ENCODE assay signal across 28 cellular contexts in the genomic region with DNA sequence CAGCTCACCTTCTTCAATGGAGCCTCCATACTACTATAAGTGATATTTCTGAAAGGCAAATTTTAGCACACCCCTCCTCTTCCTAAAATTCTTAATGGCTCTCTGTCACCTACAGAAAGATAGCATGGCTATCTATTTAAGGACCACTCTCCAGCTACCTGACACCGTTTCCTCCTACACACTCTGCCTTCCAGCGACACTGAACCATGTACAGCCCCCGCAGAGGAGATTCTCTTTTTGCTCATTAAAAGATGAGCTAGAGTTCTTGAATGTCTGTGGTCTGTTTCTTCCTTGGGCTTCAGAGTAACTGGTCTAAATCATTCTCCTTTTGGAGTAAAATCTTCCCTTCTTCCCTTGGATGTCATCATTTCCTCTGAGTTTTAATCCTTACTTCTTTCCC.
"Had no signal": no experiment of that assay in that cellular context is flagged by ENCODE, and none has a peak within 500 bp of the region (broad histone marks: within the 10 kb centered on the region; RNA-seq: fewer than 3 reads in every experiment).

No MANE protein-coding gene starts in this region.

- H3K27me3 ChIP-seq: pancreas, sigmoid colon, spleen, tibial artery, upper lobe of right lung, uterus had no signal

- H3K9me3 ChIP-seq: left ventricle myocardium inferior, mucosa of descending colon, pancreas, prostate gland, sigmoid colon, spleen, suprapubic skin, thoracic aorta, tibial artery, upper lobe of right lung, uterus had no signal

- H3K36me3 ChIP-seq: left ventricle myocardium inferior, pancreas, prostate gland, sigmoid colon, spleen, suprapubic skin, thoracic aorta, tibial artery, upper lobe of right lung, uterus had no signal

- H3K27ac ChIP-seq: left ventricle myocardium inferior, pancreas, prostate gland, sigmoid colon, spleen, suprapubic skin, thoracic aorta, tibial artery, upper lobe of right lung, uterus had no signal

- ATAC-seq: left colon; mucosa of descending colon; naive thymus-derived CD4-positive, alpha-beta T cell; natural killer cell treated with Interleukin-12 subunit alpha and Interleukin-12 subunit beta and Interleukin-15 and Interleukin-18, amount 100 ng/mL, for 72 hours; pancreas; right cardiac atrium; stimulated activated effector memory CD8-positive, alpha-beta T cell treated with anti-CD3 and anti-CD28 coated beads, Interleukin-12 subunit alpha, Interleukin-12 subunit beta, amount 100 ng/mL, for 72 hours; upper lobe of right lung had no signal

- H3K4me1 ChIP-seq: left ventricle myocardium inferior, pancreas, prostate gland, sigmoid colon, spleen, suprapubic skin, tibial artery, upper lobe of right lung, uterus had no signal

- H3K4me3 ChIP-seq: left ventricle myocardium inferior, lung, mucosa of descending colon, pancreas, prostate gland, sigmoid colon, spleen, suprapubic skin, thoracic aorta, tibial artery, upper lobe of right lung, uterus had no signal

- DNase-seq: hypothalamus; immature natural killer cell; kidney; left colon; left ventricle myocardium inferior; midbrain; mucosa of descending colon; naive thymus-derived CD4-positive, alpha-beta T cell; nucleus accumbens; pancreas; posterior cingulate gyrus; retina; right cardiac atrium; sigmoid colon; small intestine; spleen; stimulated activated CD4-positive, alpha-beta T cell treated with anti-CD3 and anti-CD28 coated beads, Interleukin-4, amount 100 ng/mL, for 24 hours; stimulated activated naive CD4-positive, alpha-beta T cell; tibial artery; trophoblast cell; upper lobe of right lung; uterus had no signal
